Comparison of ENCODE assay signal across 10 cellular contexts in genomic region chr16:83200005-83200779, GRCh38.
DNase-seq lines count a peak whose midpoint lies in the region; ATAC-seq and TF ChIP-seq lines count a peak whose summit lies in the region.
"Had no signal": no experiment of that assay in that cellular context is flagged by ENCODE, and none has a peak within 500 bp of the region (broad histone marks: within the 10 kb centered on the region; RNA-seq: fewer than 3 reads in every experiment).

No MANE protein-coding gene starts in this region.

- peak; percentile 55 for ATAC-seq in Right ventricle myocardium inferior
- ATAC-seq in SK-N-SH treated with all-trans-retinoic acid at 6 μM for 48 hours, result peak; percentile 87
- ATAC-seq: stimulated activated memory B cell treated with anti-CD40 and anti-IgM and Interleukin-4, amounts not matched to agents 10 μg/mL and 1 μg/mL and 100 μg/mL, for 72 hours had no signal

- DNase-seq in Right ventricle myocardium inferior (ENCODE audit: missing footprints), result no peak
- DNase-seq in cardiac septum (ENCODE audit: low spot score), result no peak
- DNase-seq in right atrium auricular region (ENCODE audit: low spot score), result peak; percentile 30
- DNase-seq in activated T-cell treated with anti-CD3 and anti-CD28 coated beads, Interleukin-2, amount 50 U/mL, for 48 hours, result no peak
- no peak for DNase-seq in NCI-H187 (lab: John Stamatoyannopoulos, UW)
- DNase-seq in stimulated activated CD4-positive, alpha-beta T cell treated with anti-CD3 and anti-CD28 coated beads, Interleukin-4, amount 100 ng/mL, for 24 hours, result no peak
- DNase-seq in lower leg skin (ENCODE audit: low spot score in 2 of 2), result no peak
- DNase-seq: activated CD4-positive, alpha-beta T cell treated with anti-CD3 and anti-CD28 coated beads for 4 hours had no signal

- H3K9me3 ChIP-seq in right atrium auricular region, result no peaks in the 10 kb centered on the region

- TF ChIP-seq POLR2A in lower leg skin (IDR thresholded peaks at IDR 0.05), result no peak

- intact Hi-C loops in Right ventricle myocardium inferior (cut with DNase I), result loop anchor here (10.0 kb wide), 1 partner anchor 245 kb away; no protein-coding TSS in a partner anchor
- intact Hi-C loops in cardiac septum (cut with DNase I), result no loop called here
- intact Hi-C loops in lower leg skin (cut with DNase I; ENCODE audit: low total_unique reads), result no loop called here

- H3K27me3 ChIP-seq in right atrium auricular region, result no peaks in the 10 kb centered on the region

- H3K4me1 ChIP-seq in right atrium auricular region, result no peaks in the 10 kb centered on the region

- TF ChIP-seq CTCF in right atrium auricular region (IDR thresholded peaks at IDR 0.05), result peak in 1 of 2 donors; percentile 53
- no peak for TF ChIP-seq CTCF in lower leg skin (IDR thresholded peaks at IDR 0.05)

- WGBS in lower leg skin, 2 donors, result 72 to 77% methylated on average over 13 of the region's 13 CpGs

- H3K27ac ChIP-seq in right atrium auricular region, result no peak overlapping the region

- no peaks in the 10 kb centered on the region for H3K36me3 ChIP-seq in right atrium auricular region

- H3K4me3 ChIP-seq in right atrium auricular region (no peak overlapping the region), lower leg skin (ENCODE audit: low read depth, poor library complexity, severe bottlenecking) (no peak overlapping the region)

TF ChIP-seq in SK-N-SH treated with all-trans-retinoic acid at 6 μM for 48 hours, 23 proteins besides CTCF, POLR2A, EP300 and RAD21:
- no peak for TF ChIP-seq ARNTL (CRISPR knock-in tag; IDR thresholded peaks at IDR 0.05; ENCODE audit: borderline replicate concordance, low read depth)
- no peak for TF ChIP-seq ZC3H10 (CRISPR knock-in tag; IDR thresholded peaks at IDR 0.05)
- TF ChIP-seq ZNF70 (CRISPR knock-in tag; IDR thresholded peaks at IDR 0.05), result no peak
- no peak for TF ChIP-seq OSR1 (CRISPR knock-in tag; IDR thresholded peaks at IDR 0.05)
- TF ChIP-seq ZFP30 (CRISPR knock-in tag; IDR thresholded peaks at IDR 0.05), result no peak
- no peak for TF ChIP-seq CSDC2 (CRISPR knock-in tag; IDR thresholded peaks at IDR 0.05)
- no peak for TF ChIP-seq PPARA (CRISPR knock-in tag; IDR thresholded peaks at IDR 0.05; ENCODE audit: borderline replicate concordance)
- no peak for TF ChIP-seq PATZ1 (CRISPR knock-in tag; IDR thresholded peaks at IDR 0.05; ENCODE audit: borderline replicate concordance)
- no peak for TF ChIP-seq TSHZ2 (CRISPR knock-in tag; IDR thresholded peaks at IDR 0.05)
- TF ChIP-seq ZNF8 (CRISPR knock-in tag; IDR thresholded peaks at IDR 0.05), result no peak
